Comparison of ENCODE assay signal across 9 cellular contexts in the genomic region with DNA sequence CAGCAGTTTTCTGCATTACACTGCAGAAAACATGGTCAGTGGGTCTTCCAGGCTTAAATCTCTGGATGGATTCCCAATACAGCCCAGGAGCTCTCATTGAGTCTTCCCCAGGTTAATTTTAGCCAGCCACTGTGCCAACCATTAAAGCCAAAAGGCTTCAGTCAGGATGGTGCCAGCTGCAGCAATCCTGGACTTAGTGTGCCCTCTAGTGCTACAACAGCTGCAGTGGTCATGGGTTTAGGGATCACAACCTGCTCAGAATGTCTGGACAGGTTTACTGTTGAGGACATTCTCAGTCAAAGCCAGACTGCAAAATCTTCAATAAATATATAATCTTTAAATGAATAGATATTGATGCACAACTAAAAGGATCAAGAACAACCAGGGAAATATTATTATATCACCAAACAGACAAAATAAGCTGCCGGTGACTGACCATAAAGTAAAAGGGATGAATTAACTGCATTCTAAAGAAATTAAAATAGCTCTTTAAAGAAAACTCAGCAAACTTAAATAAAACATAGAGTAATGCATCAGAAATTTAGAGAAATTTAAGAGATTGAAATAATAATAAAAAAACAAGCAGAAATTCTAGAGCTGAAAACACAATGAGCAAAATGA.
A peak's percentile ranks its signal among the peaks of the same experiment; 100 is the strongest.
DNase-seq lines count a peak whose midpoint lies in the region; ATAC-seq and TF ChIP-seq lines count a peak whose summit lies in the region.
"Had no signal": no experiment of that assay in that cellular context is flagged by ENCODE, and none has a peak within 500 bp of the region (broad histone marks: within the 10 kb centered on the region; RNA-seq: fewer than 3 reads in every experiment).

No MANE protein-coding gene starts in this region.

- H3F3A ChIP-seq in neural cell (ENCODE audit: insufficient read depth, low read length, poor library complexity, severe bottlenecking), result no peaks in the 10 kb centered on the region

- no peak overlapping the region for H3K4me3 ChIP-seq in neural cell (ENCODE audit: low read length)
- H3K4me3 ChIP-seq in CD4-positive, alpha-beta memory T cell (ENCODE audit: low read length in 2 of 2), result no peak overlapping the region

- H3K27ac ChIP-seq in neural cell (ENCODE audit: low read length), result no peak overlapping the region
- H3K27ac ChIP-seq in CD4-positive, alpha-beta memory T cell (ENCODE audit: low read depth, low read length), result no peak overlapping the region

- no peak overlapping the region for H3K4me3 Mint-ChIP-seq in CD4-positive, alpha-beta memory T cell
- H3K4me3 Mint-ChIP-seq: stimulated activated naive CD8-positive, alpha-beta T cell treated with anti-CD3 and anti-CD28 coated beads, Interleukin-15, Interleukin-2, amounts not matched to agents 100 ng/mL and 50 ng/mL, for 24 hours had no signal

- TF ChIP-seq CTCF in neural cell (IDR thresholded peaks at IDR 0.05; ENCODE audit: poor library complexity, severe bottlenecking), result peak; percentile 28

- no peaks in the 10 kb centered on the region for H3K9me2 ChIP-seq in neural cell (ENCODE audit: insufficient read depth, low read length)

- H2AFZ ChIP-seq in neural cell (ENCODE audit: low read depth, low read length), result no peak overlapping the region

- H3K4me1 Mint-ChIP-seq in CD4-positive, alpha-beta memory T cell, result no peaks in the 10 kb centered on the region

- intact Hi-C loops in CD4-positive, alpha-beta memory T cell (cut with micrococcal nuclease), result no loop called here

- no peak overlapping the region for H3K27ac Mint-ChIP-seq in CD4-positive, alpha-beta memory T cell
- H3K27ac Mint-ChIP-seq: stimulated activated naive CD8-positive, alpha-beta T cell treated with anti-CD3 and anti-CD28 coated beads, Interleukin-15, Interleukin-2, amounts not matched to agents 100 ng/mL and 50 ng/mL, for 24 hours had no signal

- POLR2A ChIA-PET in CD4-positive, alpha-beta memory T cell (lab: Charles Lee; ENCODE audit: partially characterized antibody), result no interaction called here

- peak; percentile 1 for DNase-seq in stimulated activated CD4-positive, alpha-beta T cell treated with anti-CD3 and anti-CD28 coated beads, Interleukin-1b, Interleukin-23, amount 100 ng/mL, for 48 hours
- DNase-seq in stimulated activated CD4-positive, alpha-beta T cell treated with anti-CD3 and anti-CD28 coated beads, Interleukin-4, amount 100 ng/mL, for 1 hour, result no peak
- peak; percentile 18 to 81 for DNase-seq in NCI-H446 (lab: John Stamatoyannopoulos, UW)
- peak; percentile 26 for DNase-seq in cerebellum (ENCODE audit: low spot score)
- DNase-seq in activated naive CD4-positive, alpha-beta T cell (lab: John Stamatoyannopoulos, UW), result no peak
- no peak for DNase-seq in CD4-positive, alpha-beta memory T cell

- no peaks in the 10 kb centered on the region for H3K79me2 ChIP-seq in neural cell (replicated peaks; ENCODE audit: insufficient read depth, low read length)

- H3K4me1 ChIP-seq in CD4-positive, alpha-beta memory T cell (ENCODE audit: insufficient read depth, low read length), result no peaks in the 10 kb centered on the region

- no peaks in the 10 kb centered on the region for H3K27me3 Mint-ChIP-seq in CD4-positive, alpha-beta memory T cell
- H3K27me3 Mint-ChIP-seq: stimulated activated naive CD8-positive, alpha-beta T cell treated with anti-CD3 and anti-CD28 coated beads, Interleukin-15, Interleukin-2, amounts not matched to agents 100 ng/mL and 50 ng/mL, for 24 hours had no signal

- H4K20me1 ChIP-seq in neural cell (ENCODE audit: insufficient read depth), result no peaks in the 10 kb centered on the region

- no peak overlapping the region for H3K4me2 ChIP-seq in neural cell (ENCODE audit: low read length)

- H3K36me3 ChIP-seq in neural cell (ENCODE audit: insufficient read depth, low read length), result no peaks in the 10 kb centered on the region
- no peaks in the 10 kb centered on the region for H3K36me3 ChIP-seq in CD4-positive, alpha-beta memory T cell (ENCODE audit: insufficient read depth, low read length)

- no peaks in the 10 kb centered on the region for H3K9me3 ChIP-seq in neural cell (ENCODE audit: low read length)
- no peaks in the 10 kb centered on the region for H3K9me3 ChIP-seq in CD4-positive, alpha-beta memory T cell (ENCODE audit: control insufficient read depth in 1 of 2, low read length in 2 of 2)

- peak; percentile 51 for ATAC-seq in HG02970 (IDR thresholded peaks at IDR 0.05; ENCODE audit: low FRiP score, unreplicated experiment)

- peaks cover 0 to 12% (median 5%) of the 10 kb centered on the region in 8 donors for H3K9me3 Mint-ChIP-seq in CD4-positive, alpha-beta memory T cell
- H3K9me3 Mint-ChIP-seq: stimulated activated naive CD8-positive, alpha-beta T cell treated with anti-CD3 and anti-CD28 coated beads, Interleukin-15, Interleukin-2, amounts not matched to agents 100 ng/mL and 50 ng/mL, for 24 hours had no signal

- H3K36me3 Mint-ChIP-seq in CD4-positive, alpha-beta memory T cell, result no peaks in the 10 kb centered on the region

- CTCF ChIA-PET in CD4-positive, alpha-beta memory T cell (lab: Charles Lee; ENCODE audit: partially characterized antibody), result no interaction called here

- H3K27me3 ChIP-seq in neural cell (ENCODE audit: insufficient read depth, low read depth, low read length), result no peaks in the 10 kb centered on the region
- H3K27me3 ChIP-seq in CD4-positive, alpha-beta memory T cell (ENCODE audit: insufficient read depth, low read length), result no peaks in the 10 kb centered on the region

- no peak for TF ChIP-seq EP300 in neural cell (conservative IDR thresholded peaks at IDR 0.05; ENCODE audit: poor library complexity, severe bottlenecking)

- H3K9ac ChIP-seq in neural cell (ENCODE audit: low read length), result no peak overlapping the region

- peak; percentile 56 for TF ChIP-seq RAD21 in neural cell (conservative IDR thresholded peaks at IDR 0.05)

TF ChIP-seq in neural cell, 6 proteins besides CTCF, POLR2A, EP300 and RAD21:
- peak; percentile 44 for TF ChIP-seq SMC3 (conservative IDR thresholded peaks at IDR 0.05; ENCODE audit: poor library complexity)
- no peak for TF ChIP-seq MXI1 (conservative IDR thresholded peaks at IDR 0.05; ENCODE audit: poor library complexity, severe bottlenecking)
- TF ChIP-seq, protein P1, sequence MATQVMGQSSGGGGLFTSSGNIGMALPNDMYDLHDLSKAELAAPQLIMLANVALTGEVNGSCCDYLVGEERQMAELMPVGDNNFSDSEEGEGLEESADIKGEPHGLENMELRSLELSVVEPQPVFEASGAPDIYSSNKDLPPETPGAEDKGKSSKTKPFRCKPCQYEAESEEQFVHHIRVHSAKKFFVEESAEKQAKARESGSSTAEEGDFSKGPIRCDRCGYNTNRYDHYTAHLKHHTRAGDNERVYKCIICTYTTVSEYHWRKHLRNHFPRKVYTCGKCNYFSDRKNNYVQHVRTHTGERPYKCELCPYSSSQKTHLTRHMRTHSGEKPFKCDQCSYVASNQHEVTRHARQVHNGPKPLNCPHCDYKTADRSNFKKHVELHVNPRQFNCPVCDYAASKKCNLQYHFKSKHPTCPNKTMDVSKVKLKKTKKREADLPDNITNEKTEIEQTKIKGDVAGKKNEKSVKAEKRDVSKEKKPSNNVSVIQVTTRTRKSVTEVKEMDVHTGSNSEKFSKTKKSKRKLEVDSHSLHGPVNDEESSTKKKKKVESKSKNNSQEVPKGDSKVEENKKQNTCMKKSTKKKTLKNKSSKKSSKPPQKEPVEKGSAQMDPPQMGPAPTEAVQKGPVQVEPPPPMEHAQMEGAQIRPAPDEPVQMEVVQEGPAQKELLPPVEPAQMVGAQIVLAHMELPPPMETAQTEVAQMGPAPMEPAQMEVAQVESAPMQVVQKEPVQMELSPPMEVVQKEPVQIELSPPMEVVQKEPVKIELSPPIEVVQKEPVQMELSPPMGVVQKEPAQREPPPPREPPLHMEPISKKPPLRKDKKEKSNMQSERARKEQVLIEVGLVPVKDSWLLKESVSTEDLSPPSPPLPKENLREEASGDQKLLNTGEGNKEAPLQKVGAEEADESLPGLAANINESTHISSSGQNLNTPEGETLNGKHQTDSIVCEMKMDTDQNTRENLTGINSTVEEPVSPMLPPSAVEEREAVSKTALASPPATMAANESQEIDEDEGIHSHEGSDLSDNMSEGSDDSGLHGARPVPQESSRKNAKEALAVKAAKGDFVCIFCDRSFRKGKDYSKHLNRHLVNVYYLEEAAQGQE (IDR thresholded peaks at IDR 0.05; ENCODE audit: borderline replicate concordance), result no peak
- TF ChIP-seq POLR2AphosphoS5 (IDR thresholded peaks at IDR 0.05), result no peak

Comparison
In these comparisons a context has a peak if more than half of its experiments do, and no peak if none do; other contexts are left out.
1. DNase-seq: peak in stimulated activated CD4-positive, alpha-beta T cell treated with anti-CD3 and anti-CD28 coated beads, Interleukin-1b, Interleukin-23, amount 100 ng/mL, for 48 hours (single experiment), NCI-H446 (2 of 2) and cerebellum (single experiment); none in stimulated activated CD4-positive, alpha-beta T cell treated with anti-CD3 and anti-CD28 coated beads, Interleukin-4, amount 100 ng/mL, for 1 hour (single experiment), activated naive CD4-positive, alpha-beta T cell (0 of 4) and CD4-positive, alpha-beta memory T cell (0 of 5).